Comparison of ENCODE assay signal across 2 cellular contexts in the genomic region with DNA sequence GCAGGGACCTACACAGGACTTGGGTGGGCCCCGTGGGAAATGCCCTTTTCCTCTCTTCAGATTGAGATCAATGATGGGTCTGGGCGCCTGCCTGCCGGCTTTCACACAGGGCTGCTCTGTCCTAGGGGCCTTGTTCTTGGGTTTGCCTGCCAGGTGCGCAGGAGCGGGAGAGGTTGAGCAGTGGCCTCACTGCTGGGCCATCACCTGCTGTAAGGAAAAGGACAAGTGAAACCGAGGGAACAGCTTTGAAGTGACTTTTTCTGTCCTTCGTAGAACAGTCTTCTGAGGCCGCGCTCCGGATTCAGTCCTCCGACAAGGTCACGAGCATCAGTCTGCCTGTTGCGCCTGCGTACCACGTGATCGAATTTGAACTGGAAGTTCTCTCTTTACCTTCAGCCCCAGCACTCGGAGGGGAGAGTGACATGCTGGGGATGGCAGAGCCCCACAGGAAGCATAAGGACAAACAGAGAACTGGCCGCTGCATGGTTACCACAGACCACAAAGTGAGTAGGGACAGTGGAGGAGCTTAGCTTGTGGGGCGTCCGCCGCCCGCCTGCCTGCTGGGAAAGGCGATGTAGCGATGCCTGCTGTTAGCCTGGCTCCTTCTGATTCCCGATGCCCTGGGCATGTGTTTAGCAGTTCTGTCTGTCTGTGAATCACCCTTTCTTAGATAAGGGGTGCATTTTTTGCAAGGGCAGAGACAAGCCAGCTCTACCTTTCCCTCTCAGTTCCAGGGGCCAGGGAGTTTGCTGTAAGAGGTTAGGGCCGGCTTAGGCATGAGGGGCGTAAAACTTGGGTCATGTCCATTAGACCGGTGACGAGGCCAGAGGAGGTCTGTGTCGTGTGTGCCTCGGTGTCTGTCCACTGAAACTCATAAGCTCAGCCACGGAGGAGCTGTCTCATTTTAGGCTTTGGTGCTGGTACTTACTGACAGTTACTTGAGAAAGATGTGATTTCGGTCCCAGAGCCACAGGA.
TF ChIP-seq lines count a peak whose summit lies in the region.

No MANE protein-coding gene starts in this region.

TF ChIP-seq in H1, 55 proteins besides CTCF, POLR2A, EP300 and RAD21:
- TF ChIP-seq RNF2 (IDR thresholded peaks at IDR 0.05; ENCODE audit: borderline replicate concordance, low read depth, low read length, missing control alignments, poor library complexity, severe bottlenecking): no peak
TF ChIP-seq in H1: peak in this region for 0.

TF ChIP-seq in GM12891, 5 proteins besides CTCF, POLR2A, EP300 and RAD21:
- TF ChIP-seq TAF1 (IDR thresholded peaks at IDR 0.05; ENCODE audit: low read depth, low read length) (no peak), POLR2AphosphoS5 (IDR thresholded peaks at IDR 0.05; ENCODE audit: low read depth, low read length) (no peak), SPI1 (IDR thresholded peaks at IDR 0.05; ENCODE audit: low read depth, low read length) (no peak), PAX5 (IDR thresholded peaks at IDR 0.05; ENCODE audit: insufficient read depth, low read length, severe bottlenecking) (no peak), POU2F2 (IDR thresholded peaks at IDR 0.05; ENCODE audit: low read depth, low read length) (no peak)
